Comparison of ENCODE assay signal across 13 cellular contexts in the genomic region with DNA sequence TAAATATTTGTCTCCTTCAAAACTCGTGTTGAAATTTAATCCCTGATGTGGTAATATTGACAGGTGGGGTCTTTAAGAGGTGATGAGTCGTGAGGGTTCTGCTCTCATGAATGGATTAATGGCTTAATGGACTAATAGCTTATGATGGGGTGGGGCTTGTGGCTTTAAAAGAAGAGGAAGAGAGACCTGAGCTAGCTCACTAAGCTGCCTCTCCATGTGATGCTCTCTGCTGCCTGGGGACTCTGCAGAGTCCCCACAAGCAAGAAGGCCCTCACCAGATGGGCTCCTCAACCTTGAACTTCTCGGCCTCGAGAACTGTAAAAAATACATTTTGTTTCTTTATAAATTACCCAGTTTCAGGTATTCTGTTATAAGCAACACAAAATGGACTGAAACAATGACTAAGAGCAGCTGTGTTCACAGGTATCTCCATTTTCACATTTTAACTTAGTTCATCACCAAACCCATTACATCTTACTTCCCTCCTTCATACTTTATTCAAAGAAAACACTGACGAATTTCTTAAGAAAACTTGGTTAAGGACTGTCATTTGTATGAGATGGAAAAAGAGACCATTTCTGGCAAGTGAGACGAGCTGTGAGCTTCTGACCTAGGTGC. TPM values are rescaled to one million over a fixed set of nuclear protein-coding genes. Genes with fewer than 3 reads are reported as not detected.
DNase-seq lines count a peak whose midpoint lies in the region; ATAC-seq and TF ChIP-seq lines count a peak whose summit lies in the region.
"Had no signal": no experiment of that assay in that cellular context is flagged by ENCODE, and none has a peak within 500 bp of the region (broad histone marks: within the 10 kb centered on the region; RNA-seq: fewer than 3 reads in every experiment).

No MANE protein-coding gene starts in this region.

- H3K36me3 Mint-ChIP-seq in MCF 10A (ENCODE audit: insufficient read depth, unreplicated experiment) (no peaks in the 10 kb centered on the region), activated B cell treated with CpG ODN at 0.5 μM for 24 hours (ENCODE audit: low read depth) (no peaks in the 10 kb centered on the region)
- H3K36me3 Mint-ChIP-seq: CD8-positive, alpha-beta memory T cell; naive thymus-derived CD8-positive, alpha-beta T cell had no signal

- H3K4me3 Mint-ChIP-seq in MCF 10A (ENCODE audit: unreplicated experiment), result no peak overlapping the region
- no peak overlapping the region for H3K4me3 Mint-ChIP-seq in activated B cell treated with CpG ODN at 0.5 μM for 24 hours
- H3K4me3 Mint-ChIP-seq: CD8-positive, alpha-beta memory T cell; endodermal cell; naive thymus-derived CD8-positive, alpha-beta T cell had no signal

- no peaks in the 10 kb centered on the region for H3K36me3 ChIP-seq in breast epithelium

- TF ChIP-seq CTCF in MCF 10A (IDR thresholded peaks at IDR 0.05; ENCODE audit: unreplicated experiment) (no peak), breast epithelium (IDR thresholded peaks at IDR 0.05) (no peak), activated B cell treated with CpG ODN at 0.5 μM for 24 hours (IDR thresholded peaks at IDR 0.05) (no peak), RWPE1 (conservative IDR thresholded peaks at IDR 0.05; ENCODE audit: low read depth) (no peak)

- H3K27ac Mint-ChIP-seq in MCF 10A (ENCODE audit: low read depth, unreplicated experiment) (peak overlapping the region; percentile 82), activated B cell treated with CpG ODN at 0.5 μM for 24 hours (peak overlapping the region; percentile 44)
- H3K27ac Mint-ChIP-seq: naive thymus-derived CD8-positive, alpha-beta T cell had no signal

- no peak for TF ChIP-seq POLR2A in breast epithelium (IDR thresholded peaks at IDR 0.05)

- H3K9me3 ChIP-seq in breast epithelium, result no peaks in the 10 kb centered on the region

- CTCF ChIA-PET in MCF 10A (lab: Yijun Ruan, JAX) (interaction anchor here (0.6 to 2.7 kb wide), 23 partner anchors 10 to 1974 kb away, joined by 3 to 27 read pairs (median 3); a partner anchor contains a TSS), activated B cell treated with CpG ODN at 0.5 μM for 24 hours (lab: Charles Lee) (interaction anchor here (1.1 to 2.2 kb wide), 12 partner anchors 10 to 583 kb away, joined by 3 to 17 read pairs (median 5); a partner anchor contains a TSS), RWPE1 (lab: Yijun Ruan, JAX) (interaction anchor here (0.5 to 0.7 kb wide), 3 partner anchors 16 to 966 kb away, joined by 3 read pairs; no protein-coding TSS in a partner anchor)

- H3K27ac ChIP-seq in breast epithelium, result no peak overlapping the region
- H3K27ac ChIP-seq in RWPE1, result no peak overlapping the region

- H3K27me3 ChIP-seq in breast epithelium, result no peaks in the 10 kb centered on the region

- H3K27me3 Mint-ChIP-seq in MCF 10A (ENCODE audit: insufficient read depth, unreplicated experiment), result no peaks in the 10 kb centered on the region
- H3K27me3 Mint-ChIP-seq in activated B cell treated with CpG ODN at 0.5 μM for 24 hours, result no peaks in the 10 kb centered on the region
- H3K27me3 Mint-ChIP-seq: CD8-positive, alpha-beta memory T cell had no signal

- ATAC-seq in HG03025 (IDR thresholded peaks at IDR 0.05; ENCODE audit: low FRiP score, unreplicated experiment) (peak; percentile 50), activated B cell treated with CpG ODN at 0.5 μM for 24 hours (ENCODE audit: low read depth) (peak; percentile 90), HG03565 (IDR thresholded peaks at IDR 0.05; ENCODE audit: unreplicated experiment) (no peak)
- ATAC-seq: naive thymus-derived CD8-positive, alpha-beta T cell; sciatic nerve had no signal

- H3K4me1 Mint-ChIP-seq in MCF 10A (ENCODE audit: insufficient read depth, unreplicated experiment), result peaks cover 32% of the 10 kb centered on the region
- peaks cover 23% of the 10 kb centered on the region for H3K4me1 Mint-ChIP-seq in activated B cell treated with CpG ODN at 0.5 μM for 24 hours
- H3K4me1 Mint-ChIP-seq: endodermal cell had no signal

- BruUV-seq in MCF 10A (replicated peaks; lab: Mats Ljungman, UMichigan), result no TSS peak

- DNase-seq in MCF 10A (ENCODE audit: unreplicated experiment) (no peak), breast epithelium (ENCODE audit: low spot score in 2 of 2) (no peak), activated B cell treated with CpG ODN at 0.5 μM for 24 hours (no peak), RWPE1 (ENCODE audit: low spot score) (no peak), GM19240 (ENCODE audit: insufficient read length, low spot score) (no peak)
- DNase-seq: endodermal cell, substantia nigra had no signal

- H3K9me3 Mint-ChIP-seq in MCF 10A (ENCODE audit: unreplicated experiment), result no peaks in the 10 kb centered on the region
- H3K9me3 Mint-ChIP-seq in activated B cell treated with CpG ODN at 0.5 μM for 24 hours, result no peaks in the 10 kb centered on the region
- H3K9me3 Mint-ChIP-seq: CD8-positive, alpha-beta memory T cell; endodermal cell; naive thymus-derived CD8-positive, alpha-beta T cell had no signal

- POLR2A ChIA-PET in MCF 10A (lab: Yijun Ruan, JAX), result interaction anchor here (0.6 to 1.3 kb wide), 8 partner anchors 10 to 795 kb away, joined by 3 to 9 read pairs (median 3); a partner anchor contains a TSS
- POLR2A ChIA-PET in activated B cell treated with CpG ODN at 0.5 μM for 24 hours (lab: Charles Lee), result interaction anchor here (0.5 to 3.0 kb wide), 5 partner anchors 12 to 79 kb away, joined by 3 to 38 read pairs (median 4); a partner anchor contains a TSS
- POLR2A ChIA-PET in RWPE1 (lab: Yijun Ruan, JAX; ENCODE audit: low non-redundant PET), result no interaction called here

- no peak overlapping the region for H3K4me3 ChIP-seq in breast epithelium

- intact Hi-C loops in MCF 10A (cut with micrococcal nuclease) (no loop called here), breast epithelium (cut with DNase I; ENCODE audit: low total_unique reads) (no loop called here), activated B cell treated with CpG ODN at 0.5 μM for 24 hours (cut with micrococcal nuclease) (loop anchor here (1.0 to 10.0 kb wide), 4 partner anchors 11 to 1124 kb away; no protein-coding TSS in a partner anchor)

- no peaks in the 10 kb centered on the region for H3K4me1 ChIP-seq in breast epithelium

RNA-seq across cellular contexts. Expression of a gene that starts 12.1 kb away (rescaled TPM):
- total RNA-seq in MCF 10A (2022), result not detected in 2 replicates
- total RNA-seq in breast epithelium, result 1 to 10 TPM in 1 of 3 donors, under 1 TPM in 2; 0.32 to 1.6 (median 0.73) TPM
- total RNA-seq in activated B cell treated with CpG ODN at 0.5 μM for 24 hours, result 46.5 and 53.3 TPM in 2 replicates
- total RNA-seq: glomerular endothelial cell had no signal

Comparison
In these comparisons a context has a peak if more than half of its experiments do, and no peak if none do; other contexts are left out.
1. RNA of a gene that starts 12.1 kb away (total RNA-seq): 46.5 to 53.3 TPM in activated B cell treated with CpG ODN at 0.5 μM for 24 hours; 0.32 to 1.6 TPM in breast epithelium and not detected in MCF 10A; every median in the first group is over 10 times any median in the second.